ENCODE assay signal across 2 cellular contexts in the genomic region with DNA sequence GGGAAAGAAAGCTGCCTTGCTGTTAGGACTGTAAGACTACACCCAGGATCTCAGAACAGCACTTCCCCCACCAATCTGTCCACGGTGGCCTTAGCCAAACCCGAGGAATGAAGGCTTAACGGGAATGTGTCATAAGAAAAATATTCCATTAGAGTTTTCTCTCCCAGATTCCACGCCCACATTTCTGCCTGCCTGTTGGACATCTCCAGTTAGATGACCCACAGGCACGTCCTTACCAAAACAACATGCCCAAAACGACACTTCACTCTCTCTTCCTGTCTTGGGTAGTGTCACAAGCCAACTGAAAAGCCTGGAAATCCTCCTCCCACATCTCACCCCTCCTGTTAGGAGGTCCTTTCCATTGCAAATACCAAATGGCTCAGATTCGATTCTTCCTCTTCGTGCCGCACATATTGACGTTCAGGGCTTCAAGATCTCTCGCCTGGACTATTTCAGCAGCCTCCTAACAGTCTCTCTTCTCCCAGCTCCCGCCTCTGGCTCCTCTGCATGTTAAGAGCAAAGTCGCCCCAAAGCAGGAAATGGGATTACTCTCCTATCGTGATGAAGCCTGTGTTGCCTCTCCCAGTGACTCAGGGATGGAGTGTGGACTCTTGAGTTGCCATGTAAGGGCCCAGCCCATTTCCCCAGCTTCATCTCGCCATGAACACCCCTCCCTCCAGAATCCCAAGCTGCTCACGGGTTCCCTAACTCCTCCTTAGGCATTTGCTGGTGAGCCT.
A peak's percentile ranks its signal among the peaks of the same experiment; 100 is the strongest.
TF ChIP-seq lines count a peak whose summit lies in the region.

No MANE protein-coding gene starts in this region.

TF ChIP-seq in IMR-90, 13 proteins besides CTCF, POLR2A, EP300 and RAD21:
- no peak for TF ChIP-seq USF2 (IDR thresholded peaks at IDR 0.05; ENCODE audit: low read depth, low read length)
- TF ChIP-seq NFE2L2 (IDR thresholded peaks at IDR 0.05; ENCODE audit: low read depth, low read length), result no peak
- TF ChIP-seq MAFK (IDR thresholded peaks at IDR 0.05; ENCODE audit: low read depth, low read length), result no peak
- TF ChIP-seq RFX5 (IDR thresholded peaks at IDR 0.05; ENCODE audit: low read depth, low read length), result no peak
- peak; percentile 28; the same call in 1 of the 2 replicates for TF ChIP-seq SMC3 (IDR thresholded peaks at IDR 0.05; ENCODE audit: low read depth, low read length)
- peak; percentile 75 for TF ChIP-seq FOS (IDR thresholded peaks at IDR 0.05; ENCODE audit: low read depth, low read length)
- no peak for TF ChIP-seq CHD1 (IDR thresholded peaks at IDR 0.05; ENCODE audit: low read depth, low read length)
- no peak for TF ChIP-seq MXI1 (IDR thresholded peaks at IDR 0.05; ENCODE audit: borderline replicate concordance, low read depth, low read length)
- TF ChIP-seq ELK1 (IDR thresholded peaks at IDR 0.05; ENCODE audit: borderline replicate concordance, low read depth, low read length), result no peak
- peak; percentile 56 for TF ChIP-seq MAZ (IDR thresholded peaks at IDR 0.05; ENCODE audit: borderline replicate concordance, low read depth, low read length)
- TF ChIP-seq RCOR1 (IDR thresholded peaks at IDR 0.05; ENCODE audit: insufficient replicate concordance, low read length), result peak; percentile 77
- TF ChIP-seq BHLHE40 (IDR thresholded peaks at IDR 0.05; ENCODE audit: low read depth, low read length), result 0 out of 2 replicates have a peak, but pooled peaks have one; percentile 33
- 0 out of 2 replicates have a peak, but pooled peaks have one; percentile 6 for TF ChIP-seq CEBPB (IDR thresholded peaks at IDR 0.05; ENCODE audit: low read depth, low read length)

TF ChIP-seq in HepG2, 621 proteins besides CTCF, POLR2A, EP300 and RAD21:
- TF ChIP-seq, protein P1, sequence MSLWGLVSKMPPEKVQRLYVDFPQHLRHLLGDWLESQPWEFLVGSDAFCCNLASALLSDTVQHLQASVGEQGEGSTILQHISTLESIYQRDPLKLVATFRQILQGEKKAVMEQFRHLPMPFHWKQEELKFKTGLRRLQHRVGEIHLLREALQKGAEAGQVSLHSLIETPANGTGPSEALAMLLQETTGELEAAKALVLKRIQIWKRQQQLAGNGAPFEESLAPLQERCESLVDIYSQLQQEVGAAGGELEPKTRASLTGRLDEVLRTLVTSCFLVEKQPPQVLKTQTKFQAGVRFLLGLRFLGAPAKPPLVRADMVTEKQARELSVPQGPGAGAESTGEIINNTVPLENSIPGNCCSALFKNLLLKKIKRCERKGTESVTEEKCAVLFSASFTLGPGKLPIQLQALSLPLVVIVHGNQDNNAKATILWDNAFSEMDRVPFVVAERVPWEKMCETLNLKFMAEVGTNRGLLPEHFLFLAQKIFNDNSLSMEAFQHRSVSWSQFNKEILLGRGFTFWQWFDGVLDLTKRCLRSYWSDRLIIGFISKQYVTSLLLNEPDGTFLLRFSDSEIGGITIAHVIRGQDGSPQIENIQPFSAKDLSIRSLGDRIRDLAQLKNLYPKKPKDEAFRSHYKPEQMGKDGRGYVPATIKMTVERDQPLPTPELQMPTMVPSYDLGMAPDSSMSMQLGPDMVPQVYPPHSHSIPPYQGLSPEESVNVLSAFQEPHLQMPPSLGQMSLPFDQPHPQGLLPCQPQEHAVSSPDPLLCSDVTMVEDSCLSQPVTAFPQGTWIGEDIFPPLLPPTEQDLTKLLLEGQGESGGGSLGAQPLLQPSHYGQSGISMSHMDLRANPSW (CRISPR knock-in tag; IDR thresholded peaks at IDR 0.05; ENCODE audit: borderline replicate concordance), result no peak
- TF ChIP-seq FOSL2 (CRISPR knock-in tag; IDR thresholded peaks at IDR 0.05) (peak; percentile 50), SAP130 (CRISPR knock-in tag; IDR thresholded peaks at IDR 0.05; ENCODE audit: low read depth) (0 out of 2 replicates have a peak, but pooled peaks have one; percentile 18)
